8 cellular contexts compared by ENCODE assay signal in genomic region chr12:56315626-56316473, GRCh38. TPM values are rescaled to one million over a fixed set of nuclear protein-coding genes. Genes with fewer than 3 reads are reported as not detected.
DNase-seq lines count a peak whose midpoint lies in the region; ATAC-seq and TF ChIP-seq lines count a peak whose summit lies in the region.

Gene CNPY2 (minus strand): TSS chr12:56315988. CDS start chr12:56315217, 771 bp downstream.

- peaks cover 14% of the 10 kb centered on the region for H3K4me1 ChIP-seq in colonic mucosa

- CTCF ChIA-PET in BJ (lab: Yijun Ruan, JAX), result interaction anchor here (0.6 to 1.7 kb wide), 10 partner anchors 9 to 197 kb away, joined by 3 to 5 read pairs (median 4); partner anchors contain the start of gene ZC3H10

- intact Hi-C loops in colonic mucosa (cut with DNase I), result no loop called here

- H3K4me3 ChIP-seq in BJ (ENCODE audit: low read depth, low read length) (peak within 1 kb of the TSS; percentile 75), colonic mucosa (peak within 1 kb of the TSS; percentile 88)

- H3K27ac ChIP-seq in colonic mucosa (peak within 1 kb of the TSS; percentile 88), layer of hippocampus (ENCODE audit: low read depth, low read length) (peak within 1 kb of the TSS; percentile 97)

- H3K27me3 ChIP-seq in BJ (ENCODE audit: control insufficient read depth, insufficient read depth, low read length), result no peaks in the 10 kb centered on the region
- no peaks in the 10 kb centered on the region for H3K27me3 ChIP-seq in colonic mucosa
- no peaks in the 10 kb centered on the region for H3K27me3 ChIP-seq in layer of hippocampus (ENCODE audit: control insufficient read depth, insufficient read depth, low read length)

- peak within 1 kb of the TSS; percentile 91 to 100 for H3K9ac ChIP-seq in colonic mucosa (ENCODE audit: low read depth in 2 of 2, low read length in 2 of 2)

- no peaks in the 10 kb centered on the region for H3K9me3 ChIP-seq in colonic mucosa

- H3K36me3 ChIP-seq in BJ (ENCODE audit: control insufficient read depth, insufficient read depth, low read length), result peaks cover 7% of the 10 kb centered on the region
- peaks cover 8% of the 10 kb centered on the region for H3K36me3 ChIP-seq in colonic mucosa

- DNase-seq in BJ (ENCODE audit: low read depth), result peak; percentile 84
- peak; percentile 94 for DNase-seq in GM19240 (ENCODE audit: insufficient read length, low spot score)
- peak; percentile 96 to 98 for DNase-seq in NCI-H526 (lab: John Stamatoyannopoulos, UW)
- DNase-seq in activated CD4-positive, alpha-beta T cell treated with anti-CD3 and anti-CD28 coated beads for 48 hours, result peak; percentile 96
- DNase-seq in colonic mucosa, result peak; percentile 95
- peak; percentile 80 to 84 for DNase-seq in stimulated activated CD4-positive, alpha-beta T cell treated with anti-CD3 and anti-CD28 coated beads, Interleukin-1b, Interleukin-23, amount 100 ng/mL, for 4 hours (ENCODE audit: low read depth in 2 of 2)

- POLR2A ChIA-PET in BJ (lab: Charles Lee), result interaction anchor here (0.6 to 1.2 kb wide), 4 partner anchors 18 to 158 kb away, joined by 4 to 8 read pairs (median 6); partner anchors contain the start of genes MYL6, PAN2 and RNF41

- ATAC-seq in HG03460 (IDR thresholded peaks at IDR 0.05; ENCODE audit: unreplicated experiment), result peak; percentile 86

- TF ChIP-seq CTCF in BJ (IDR thresholded peaks at IDR 0.05; ENCODE audit: insufficient read depth, low read depth, low read length), result no peak
- no peak for TF ChIP-seq CTCF in colonic mucosa (IDR thresholded peaks at IDR 0.05)

RNA-seq across cellular contexts. Expression of gene CNPY2, which starts in this region (rescaled TPM):
- polyA plus RNA-seq in BJ (2011; rRNA removed), result 179 and 239 TPM in 2 replicates
- polyA minus RNA-seq in BJ (2011; rRNA and poly(A)+ RNA removed), result 31.8 and 44.2 TPM in 2 replicates
- total RNA-seq in colonic mucosa, result 100 to 1,000 TPM in 1 of 2 donors, 10 to 100 TPM in 1; 76.8 to 144 TPM

Comparison
In these comparisons a context has a peak if more than half of its experiments do, and no peak if none do; other contexts are left out.
1. Peak in every context shown above with its lines: DNase-seq, ATAC-seq, H3K4me3 ChIP-seq and H3K27ac ChIP-seq.